Comparison of ENCODE assay signal across 8 cellular contexts in genomic region chr22:23838686-23839468, GRCh38. TPM values are rescaled to one million over a fixed set of nuclear protein-coding genes. Genes with fewer than 3 reads are reported as not detected.
DNase-seq lines count a peak whose midpoint lies in the region; ATAC-seq, FAIRE-seq and TF ChIP-seq lines count a peak whose summit lies in the region.

Gene DERL3 (minus strand): TSS chr22:23839006. CDS start chr22:23838987, 19 bp downstream.

- in situ Hi-C loops in GM13976 (cut with MboI; ENCODE audit: low sequenced_read_pairs, unreplicated experiment): no loop called here

- FAIRE-seq in urothelium cell line (lab: Jason Lieb, UNC): no peak

- TF ChIP-seq CTCF in GM13976 (IDR thresholded peaks at IDR 0.05; ENCODE audit: borderline replicate concordance, control extremely low read depth, extremely low read depth, insufficient read depth, missing control alignments): no peak

- ATAC-seq in HG02870 (IDR thresholded peaks at IDR 0.05; ENCODE audit: unreplicated experiment): peak; percentile 74

- DNase-seq in GM13976 (ENCODE audit: low spot score) (peak; percentile 97), NCI-H187 (lab: John Stamatoyannopoulos, UW) (peak; percentile 86 to 94), T-helper 9 cell (peak; percentile 91), astrocyte of the hippocampus (ENCODE audit: low read depth, low spot score) (peak; percentile 98), hippocampal formation (lab: John Stamatoyannopoulos, UW) (peak; percentile 82 to 90), renal cortical epithelial cell (ENCODE audit: low read depth) (peak; percentile 96), urothelium cell line (ENCODE audit: low spot score) (no peak)

RNA-seq across cellular contexts. Expression of gene DERL3, which starts in this region (rescaled TPM):
- total RNA-seq in renal cortical epithelial cell: 0.17 and 0.30 TPM in 2 replicates

Comparison
In these comparisons a context has a peak if more than half of its experiments do, and no peak if none do; other contexts are left out.
1. Peak in DNase-seq in renal cortical epithelial cell; RNA of the gene not detected or under 1 TPM.